ENCODE assay signal across 7 cellular contexts in genomic region chr12:54352022-54352531, GRCh38. TPM values are rescaled to one million over a fixed set of nuclear protein-coding genes. Genes with fewer than 3 reads are reported as not detected.
DNase-seq lines count a peak whose midpoint lies in the region; ATAC-seq and TF ChIP-seq lines count a peak whose summit lies in the region.

No MANE protein-coding gene starts in this region.

- peak overlapping the region; percentile 78 for H3K9ac ChIP-seq in HUES64 (ENCODE audit: low read depth, low read length)

- H3K27ac ChIP-seq in HUES64 (ENCODE audit: low read depth, low read length) (peak overlapping the region; percentile 69), WERI-Rb-1 (peak overlapping the region; percentile 89), aorta (ENCODE audit: low read depth in 1 of 2, low read length in 2 of 2) (no peak overlapping the region)

- H3K36me3 ChIP-seq in HUES64 (ENCODE audit: insufficient read depth, low read length) (peaks cover 27% of the 10 kb centered on the region), WERI-Rb-1 (peaks cover 27% of the 10 kb centered on the region), aorta (ENCODE audit: control insufficient read depth in 1 of 2, insufficient read depth in 2 of 2, low read length in 1 of 2) (peaks cover under 1 to 10% of the 10 kb centered on the region in 2 donors)

- 4% methylated on average over 19 of the region's 21 CpGs for WGBS in HUES64
- WGBS in aorta, 2 donors: 1 to 5% methylated on average over 21 of the region's 21 CpGs

- no peak for ATAC-seq in aorta (ENCODE audit: low FRiP score)

- peak overlapping the region; percentile 56 for H3K4me3 ChIP-seq in HUES64 (ENCODE audit: low read length)
- H3K4me3 ChIP-seq in WERI-Rb-1 (ENCODE audit: low read depth, low read length): peak overlapping the region; percentile 40
- H3K4me3 ChIP-seq in aorta (ENCODE audit: low read length in 2 of 2): no peak overlapping the region

- DNase-seq in WERI-Rb-1 (peak; percentile 88), fibroblast of peridontal ligament (ENCODE audit: extremely low read depth) (peak; percentile 48), nucleus accumbens (lab: John Stamatoyannopoulos, UW) (peak in 51 of 56 donors; percentile 18 to 86 (median 65)), aorta (peak; percentile 75 to 86), mucosa of gallbladder (ENCODE audit: low spot score) (no peak), mesenteric fat pad (ENCODE audit: low spot score) (no peak)

- H3K4me1 ChIP-seq in HUES64 (ENCODE audit: insufficient read depth, low read length): peaks cover 64% of the 10 kb centered on the region
- H3K4me1 ChIP-seq in aorta (ENCODE audit: control insufficient read depth in 1 of 2, insufficient read depth in 2 of 2, low read length in 2 of 2): no peaks in the 10 kb centered on the region

- H3K9me3 ChIP-seq in HUES64 (ENCODE audit: insufficient read depth, low read depth, low read length): no peaks in the 10 kb centered on the region
- no peaks in the 10 kb centered on the region for H3K9me3 ChIP-seq in WERI-Rb-1 (ENCODE audit: severe bottlenecking)
- H3K9me3 ChIP-seq in aorta (ENCODE audit: control insufficient read depth, low read length): no peaks in the 10 kb centered on the region

- peaks cover 8% of the 10 kb centered on the region; the same call in 1 of the 2 replicates for H3K27me3 ChIP-seq in HUES64 (ENCODE audit: insufficient read depth, low read length)
- H3K27me3 ChIP-seq in WERI-Rb-1 (ENCODE audit: insufficient read depth, low read depth, severe bottlenecking): no peaks in the 10 kb centered on the region
- H3K27me3 ChIP-seq in aorta (ENCODE audit: control insufficient read depth in 1 of 2, insufficient read depth in 2 of 2, low read length in 1 of 2): no peaks in the 10 kb centered on the region

- intact Hi-C loops in aorta (cut with DNase I): no loop called here

- no peak for TF ChIP-seq CTCF in WERI-Rb-1 (IDR thresholded peaks at IDR 0.05; ENCODE audit: low read depth, low read length)

RNA-seq across cellular contexts. Expression of gene GPR84, which starts 12.2 kb away (rescaled TPM):
- not detected for polyA plus RNA-seq in HUES64 (2013, experiment 1 of 2)
- not detected for polyA plus RNA-seq in HUES64 (2013, experiment 2 of 2)
- total RNA-seq in aorta (1 to 10 TPM; 1.9 TPM), mucosa of gallbladder (1.8 TPM), mesenteric fat pad (2.3 TPM)
- polyA plus RNA-seq in aorta: under 1 TPM in 1 of 2 donors, not detected in 1; 0.38 TPM

RNA-seq across cellular contexts. Expression of gene COPZ1, which starts 27.1 kb away (rescaled TPM):
- polyA plus RNA-seq in HUES64 (2013, experiment 1 of 2): 74.1 TPM
- 82.3 TPM for polyA plus RNA-seq in HUES64 (2013, experiment 2 of 2)
- 10 to 100 TPM; 71.5 to 72.1 TPM for total RNA-seq in aorta
- polyA plus RNA-seq in aorta: 10 to 100 TPM; 54.1 to 63.0 TPM
- total RNA-seq in mucosa of gallbladder: 138 TPM
- 93.8 TPM for total RNA-seq in mesenteric fat pad

RNA-seq across cellular contexts. Expression of gene ZNF385A, which starts 32.5 kb away (rescaled TPM):
- 15.0 TPM for polyA plus RNA-seq in HUES64 (2013, experiment 1 of 2)
- polyA plus RNA-seq in HUES64 (2013, experiment 2 of 2): 23.6 TPM
- total RNA-seq in aorta (10 to 100 TPM; 22.2 to 27.6 TPM), mucosa of gallbladder (11.4 TPM), mesenteric fat pad (31.9 TPM)
- 10 to 100 TPM in 1 of 2 donors, 1 to 10 TPM in 1; 4.1 to 11.5 TPM for polyA plus RNA-seq in aorta

RNA-seq across cellular contexts. Expression of gene NFE2, which starts 51.3 kb away (rescaled TPM):
- polyA plus RNA-seq in HUES64 (2013, experiment 1 of 2): 1.3 TPM
- 2.3 TPM for polyA plus RNA-seq in HUES64 (2013, experiment 2 of 2)
- total RNA-seq in aorta (1 to 10 TPM; 3.2 to 3.3 TPM), mucosa of gallbladder (0.58 TPM), mesenteric fat pad (4.9 TPM)
- under 1 TPM in 1 of 2 donors, not detected in 1; 0.28 TPM for polyA plus RNA-seq in aorta

Comparison
In these comparisons a context has a peak if more than half of its experiments do, and no peak if none do; other contexts are left out.
1. H3K27ac ChIP-seq: peak in HUES64 (single experiment) and WERI-Rb-1 (single experiment); none in aorta (0 of 2).
2. H3K4me3 ChIP-seq: peak in HUES64 (single experiment) and WERI-Rb-1 (single experiment); none in aorta (0 of 2).
3. DNase-seq: peak in WERI-Rb-1 (single experiment), fibroblast of peridontal ligament (single experiment), nucleus accumbens (51 of 56) and aorta (2 of 2); none in mucosa of gallbladder (single experiment) and mesenteric fat pad (single experiment).